ENCODE assay signal across 18 cellular contexts in genomic region chr6:149443411-149444181, GRCh38. TPM values are rescaled to one million over a fixed set of nuclear protein-coding genes. Genes with fewer than 3 reads are reported as not detected.
DNase-seq lines count a peak whose midpoint lies in the region; ATAC-seq, FAIRE-seq and TF ChIP-seq lines count a peak whose summit lies in the region.
"Had no signal": no experiment of that assay in that cellular context is flagged by ENCODE, and none has a peak within 500 bp of the region (broad histone marks: within the 10 kb centered on the region; RNA-seq: fewer than 3 reads in every experiment).

No MANE protein-coding gene starts in this region.

- H3K9me3 Mint-ChIP-seq in glutamatergic neuron (ENCODE audit: unreplicated experiment), result peaks cover 5% of the 10 kb centered on the region
- H3K9me3 Mint-ChIP-seq: activated B cell treated with CpG ODN at 0.5 μM for 24 hours; CD4-positive, CD25-positive, alpha-beta regulatory T cell had no signal

- H3K36me3 Mint-ChIP-seq in glutamatergic neuron (ENCODE audit: unreplicated experiment), result no peaks in the 10 kb centered on the region

- TF ChIP-seq CTCF in GM12865 (IDR thresholded peaks at IDR 0.05; ENCODE audit: insufficient read depth, low read depth, low read length, missing control alignments), result no peak
- TF ChIP-seq CTCF in glutamatergic neuron (IDR thresholded peaks at IDR 0.05; ENCODE audit: partially characterized antibody, unreplicated experiment), result no peak

- no peak overlapping the region for H3K4me3 ChIP-seq in GM12865 (ENCODE audit: low read depth, low read length)
- H3K4me3 ChIP-seq: thyroid gland had no signal

- H3K27ac Mint-ChIP-seq in glutamatergic neuron (ENCODE audit: unreplicated experiment), result no peak overlapping the region
- H3K27ac Mint-ChIP-seq: progenitor cell of endocrine pancreas had no signal

- DNase-seq in AG08395 (ENCODE audit: low spot score) (peak; percentile 22), GM12865 (ENCODE audit: low read depth) (peak; percentile 63), dedifferentiated amniotic fluid mesenchymal stem cell (ENCODE audit: extremely low spot score) (peak; percentile 46), mesenteric fat pad (ENCODE audit: low spot score) (peak; percentile 57), urothelium cell line (ENCODE audit: low spot score) (no peak), glutamatergic neuron (no peak)
- DNase-seq: activated B cell treated with CpG ODN at 0.5 μM for 24 hours; CD4-positive, CD25-positive, alpha-beta regulatory T cell; Karpas-422; NCI-H1694 treated with DMSO at 0.1 percent for 48 hours; NCI-H524; PC-3; T-helper 1 cell; thyroid gland had no signal

- no peak for ATAC-seq in HG02678 (IDR thresholded peaks at IDR 0.05; ENCODE audit: unreplicated experiment)
- no peak for ATAC-seq in HG03469 (IDR thresholded peaks at IDR 0.05; ENCODE audit: unreplicated experiment)
- ATAC-seq: PC-3 had no signal

- peaks cover 3% of the 10 kb centered on the region for H3K4me1 Mint-ChIP-seq in glutamatergic neuron (ENCODE audit: low read depth, unreplicated experiment)

- FAIRE-seq in urothelium cell line (lab: Jason Lieb, UNC), result no peak

- peaks cover 2% of the 10 kb centered on the region for H3K27me3 Mint-ChIP-seq in glutamatergic neuron (ENCODE audit: unreplicated experiment)
- H3K27me3 Mint-ChIP-seq: activated B cell treated with CpG ODN at 0.5 μM for 24 hours; CD4-positive, CD25-positive, alpha-beta regulatory T cell had no signal

- H3K4me3 Mint-ChIP-seq in glutamatergic neuron (ENCODE audit: unreplicated experiment), result no peak overlapping the region
- H3K4me3 Mint-ChIP-seq: activated B cell treated with CpG ODN at 0.5 μM for 24 hours; CD4-positive, CD25-positive, alpha-beta regulatory T cell had no signal

RNA-seq across cellular contexts. Expression of gene ZC3H12D, which starts 41.2 kb away (rescaled TPM):
- total RNA-seq in mesenteric fat pad (3.0 TPM), glutamatergic neuron (ENCODE audit: unreplicated experiment) (48.7 TPM)
- total RNA-seq: kidney epithelial cell, PC-3 had no signal

RNA-seq across cellular contexts. Expression of gene SUMO4, which starts 43.5 kb away (rescaled TPM):
- total RNA-seq in mesenteric fat pad, result 1.2 TPM
- 1.3 TPM for total RNA-seq in glutamatergic neuron (ENCODE audit: unreplicated experiment)
- total RNA-seq: kidney epithelial cell had no signal

Comparison
In these comparisons a context has a peak if more than half of its experiments do, and no peak if none do; other contexts are left out.
1. DNase-seq: peak in AG08395 (single experiment), GM12865 (single experiment), dedifferentiated amniotic fluid mesenchymal stem cell (single experiment) and mesenteric fat pad (single experiment); none in urothelium cell line (single experiment) and glutamatergic neuron (single experiment).
2. RNA of gene ZC3H12D, which starts 41.2 kb away (total RNA-seq): 48.7 TPM in glutamatergic neuron (single experiment); 3.0 TPM in mesenteric fat pad (single experiment); every median in the first group is over 10 times any median in the second.